ENCODE assay signal across 26 cellular contexts in genomic region chr1:42845193-42845592, GRCh38. TPM values are rescaled to one million over a fixed set of nuclear protein-coding genes. Genes with fewer than 3 reads are reported as not detected.
DNase-seq lines count a peak whose midpoint lies in the region; ATAC-seq, FAIRE-seq and TF ChIP-seq lines count a peak whose summit lies in the region.
"Had no signal": no experiment of that assay in that cellular context is flagged by ENCODE, and none has a peak within 500 bp of the region (broad histone marks: within the 10 kb centered on the region; RNA-seq: fewer than 3 reads in every experiment).

No MANE protein-coding gene starts in this region.

- CTCF ChIA-PET in activated naive CD4-positive, alpha-beta T cell treated with anti-CD3 and anti-CD28 coated beads for 36 hours (lab: Charles Lee) = no interaction called here

- FAIRE-seq in keratinocyte (lab: Jason Lieb, UNC) = no peak

- intact Hi-C loops in activated naive CD4-positive, alpha-beta T cell treated with anti-CD3 and anti-CD28 coated beads for 36 hours (cut with micrococcal nuclease) = loop anchor here (5.0 to 10.0 kb wide), 3 partner anchors 112 to 380 kb away; partner anchors contain the start of genes CCDC30, SLC2A1 and YBX1

- no peak overlapping the region for H3K4me3 Mint-ChIP-seq in activated naive CD4-positive, alpha-beta T cell treated with anti-CD3 and anti-CD28 coated beads for 36 hours

- H3K4me1 ChIP-seq in ACC112 (ENCODE audit: control insufficient read depth, insufficient read depth, low read length, unreplicated experiment) (peaks cover 25% of the 10 kb centered on the region), HUES48 (ENCODE audit: control insufficient read depth, insufficient read depth, low read length) (peaks cover 15% of the 10 kb centered on the region), keratinocyte (ENCODE audit: control insufficient read depth, extremely low read depth, insufficient read depth, low read length) (peaks cover 6% of the 10 kb centered on the region)

- peaks cover 4% of the 10 kb centered on the region for H3K9me3 Mint-ChIP-seq in activated naive CD4-positive, alpha-beta T cell treated with anti-CD3 and anti-CD28 coated beads for 36 hours
- H3K9me3 Mint-ChIP-seq: natural killer cell had no signal

- no peak overlapping the region for H2AFZ ChIP-seq in ACC112 (ENCODE audit: low read length, unreplicated experiment)
- no peak overlapping the region for H2AFZ ChIP-seq in keratinocyte (ENCODE audit: control insufficient read depth, low read length)

- peaks cover 23% of the 10 kb centered on the region for H3K36me3 Mint-ChIP-seq in activated naive CD4-positive, alpha-beta T cell treated with anti-CD3 and anti-CD28 coated beads for 36 hours (ENCODE audit: low read depth)
- H3K36me3 Mint-ChIP-seq: natural killer cell had no signal

- no peaks in the 10 kb centered on the region for H3K27me3 Mint-ChIP-seq in activated naive CD4-positive, alpha-beta T cell treated with anti-CD3 and anti-CD28 coated beads for 36 hours (ENCODE audit: low read depth)
- H3K27me3 Mint-ChIP-seq: activated CD8-positive, alpha-beta memory T cell treated with anti-CD3 and anti-CD28 coated beads, Interleukin-2, amount 10 ng/mL, durations not matched to agents 7 days and 5 days; brain had no signal

- H3K79me2 ChIP-seq in ACC112 (ENCODE audit: control insufficient read depth, insufficient read depth, low read length, unreplicated experiment) = peaks cover 21% of the 10 kb centered on the region
- peaks cover 8% of the 10 kb centered on the region for H3K79me2 ChIP-seq in keratinocyte (ENCODE audit: control insufficient read depth, insufficient read depth, low read length)

- dilution Hi-C loops in keratinocyte (cut with MboI; ENCODE audit: extremely low pct_ligation_motif_present, low sequenced_read_pairs) = no loop called here

- TF ChIP-seq CTCF in keratinocyte (optimal IDR thresholded peaks at IDR 0.05 in 1 of 3, IDR thresholded peaks at IDR 0.05 in 1 of 3, conservative IDR thresholded peaks at IDR 0.05 in 1 of 3; ENCODE audit: extremely low read depth in 1 of 3, insufficient read depth in 2 of 3, low read length in 3 of 3) = no peak

- no peak for DNase-seq in SK-N-MC (ENCODE audit: low read depth, low spot score)
- DNase-seq in keratinocyte (ENCODE audit: low read depth, low spot score) = no peak
- DNase-seq in activated naive CD4-positive, alpha-beta T cell treated with anti-CD3 and anti-CD28 coated beads for 36 hours = no peak
- no peak for DNase-seq in glomerular visceral epithelial cell (ENCODE audit: extremely low spot score)
- DNase-seq in inferior parietal cortex (ENCODE audit: extremely low spot score) = no peak
- DNase-seq: activated CD4-positive, alpha-beta T cell treated with anti-CD3 and anti-CD28 coated beads, Interleukin-2, amount 50 U/mL, for 1 hour; activated CD8-positive, alpha-beta memory T cell treated with anti-CD3 and anti-CD28 coated beads, Interleukin-2, amount 10 ng/mL, durations not matched to agents 7 days and 5 days; activated naive CD4-positive, alpha-beta T cell treated with Interleukin-2 at 50 U/mL for 16 hours; dorsolateral prefrontal cortex; GDM1; natural killer cell; NCI-H1436 treated with DMSO at 0.1 percent for 48 hours; NCI-H2107; NCI-H510A; PC-3; retina; Right ventricle myocardium superior; stimulated activated CD4-positive, alpha-beta T cell treated with anti-CD3 and anti-CD28 coated beads, Interleukin-2, amount 100 ng/mL, for 48 hours; WERI-Rb-1 had no signal

- H3K36me3 ChIP-seq in ACC112 (ENCODE audit: insufficient read depth, low read length) (peaks cover 18% of the 10 kb centered on the region), HUES48 (ENCODE audit: control insufficient read depth, insufficient read depth, low read length) (peaks cover 15% of the 10 kb centered on the region), SK-N-MC (ENCODE audit: insufficient read depth, low read length) (peaks cover 13% of the 10 kb centered on the region), keratinocyte (ENCODE audit: control insufficient read depth in 2 of 2, extremely low read depth in 1 of 2, insufficient read depth in 2 of 2, low read length in 2 of 2) (peaks cover 3 to 10% of the 10 kb centered on the region in 2 experiments)

- ATAC-seq in HG03196 (IDR thresholded peaks at IDR 0.05; ENCODE audit: unreplicated experiment) = no peak
- ATAC-seq: activated CD8-positive, alpha-beta memory T cell treated with anti-CD3 and anti-CD28 coated beads, Interleukin-2, amount 10 ng/mL, durations not matched to agents 7 days and 5 days; activated T-cell treated with anti-CD3 and anti-CD28 coated beads, Interleukin-2, amount 50 U/mL, for 72 hours; natural killer cell; PC-3 had no signal

- peaks cover 28% of the 10 kb centered on the region for H3K4me1 Mint-ChIP-seq in activated naive CD4-positive, alpha-beta T cell treated with anti-CD3 and anti-CD28 coated beads for 36 hours (ENCODE audit: low read depth)

- H3K27me3 ChIP-seq in ACC112 (ENCODE audit: insufficient read depth, low read length) (no peaks in the 10 kb centered on the region), HUES48 (ENCODE audit: control insufficient read depth, insufficient read depth, low read length) (no peaks in the 10 kb centered on the region), keratinocyte (ENCODE audit: control insufficient read depth, extremely low read depth, insufficient read depth, low read length) (no peaks in the 10 kb centered on the region)
- H3K27me3 ChIP-seq: BLaER1, dorsolateral prefrontal cortex, tibial nerve had no signal

- H3K4me3 ChIP-seq in ACC112 (ENCODE audit: low read depth, low read length) (peak overlapping the region; percentile 98), HUES48 (ENCODE audit: low read depth, low read length) (peak overlapping the region; percentile 75), SK-N-MC (peak overlapping the region; percentile 83; the same call in 1 of the 2 replicates), keratinocyte (ENCODE audit: control insufficient read depth in 2 of 3, extremely low read depth in 1 of 3, insufficient read depth in 2 of 3, low read depth in 1 of 3, low read length in 3 of 3) (no peak overlapping the region)

- no peaks in the 10 kb centered on the region for H4K20me1 ChIP-seq in keratinocyte (ENCODE audit: control insufficient read depth, extremely low read depth, insufficient read depth, low read length)
- H4K20me1 ChIP-seq: BLaER1 had no signal

- H3K9ac ChIP-seq in HUES48 (ENCODE audit: low read depth, low read length) = no peak overlapping the region
- H3K9ac ChIP-seq in SK-N-MC (ENCODE audit: insufficient read length) = no peak overlapping the region
- no peak overlapping the region for H3K9ac ChIP-seq in keratinocyte (ENCODE audit: control insufficient read depth, extremely low read depth, insufficient read depth, low read length)

- peak overlapping the region; percentile 96 for H3K4me2 ChIP-seq in keratinocyte (ENCODE audit: control insufficient read depth, extremely low read depth, insufficient read depth, low read depth, low read length)

- no peak overlapping the region for H3K27ac Mint-ChIP-seq in activated naive CD4-positive, alpha-beta T cell treated with anti-CD3 and anti-CD28 coated beads for 36 hours
- H3K27ac Mint-ChIP-seq: activated CD8-positive, alpha-beta memory T cell treated with anti-CD3 and anti-CD28 coated beads, Interleukin-2, amount 10 ng/mL, durations not matched to agents 7 days and 5 days; activated T-cell treated with anti-CD3 and anti-CD28 coated beads, Interleukin-2, amount 50 U/mL, for 72 hours; natural killer cell had no signal

- no peaks in the 10 kb centered on the region for H3K9me3 ChIP-seq in HUES48 (ENCODE audit: control insufficient read depth, insufficient read depth, low read length)
- H3K9me3 ChIP-seq in SK-N-MC (ENCODE audit: low read depth, low read length) = no peaks in the 10 kb centered on the region
- no peaks in the 10 kb centered on the region for H3K9me3 ChIP-seq in keratinocyte (ENCODE audit: control insufficient read depth, low read depth, low read length)
- H3K9me3 ChIP-seq: tibial nerve had no signal

- H3K27ac ChIP-seq in ACC112 (ENCODE audit: low read depth, low read length) = no peak overlapping the region; the same call in 1 of the 2 replicates
- H3K27ac ChIP-seq in HUES48 (ENCODE audit: low read depth, low read length) = no peak overlapping the region
- no peak overlapping the region for H3K27ac ChIP-seq in SK-N-MC
- no peak overlapping the region for H3K27ac ChIP-seq in keratinocyte (ENCODE audit: control insufficient read depth, insufficient read depth, low read length)
- H3K27ac ChIP-seq: BLaER1 had no signal

- H3K9me1 ChIP-seq in keratinocyte (ENCODE audit: control insufficient read depth, extremely low read depth, insufficient read depth, low read length) = no peaks in the 10 kb centered on the region

RNA-seq across cellular contexts. Expression of gene ZNF691, which starts 1.2 kb away (rescaled TPM):
- polyA plus RNA-seq in keratinocyte = 3.8 to 7.1 TPM (median 3.8 TPM) in 3 replicates
- 0.44 TPM for polyA plus RNA-seq in keratinocyte (2011; ENCODE audit: low read depth)
- polyA plus RNA-seq in keratinocyte (2011; cell fraction: cytosol; rRNA removed) = 3.5 and 4.2 TPM in 2 replicates
- polyA plus RNA-seq in keratinocyte (2011; cell fraction: nucleus; rRNA removed) = 11.3 and 14.4 TPM in 2 replicates
- polyA plus RNA-seq in keratinocyte (2012; ENCODE audit: low replicate concordance) = 3.4 and 4.5 TPM in 2 replicates
- 1.7 to 5.8 TPM (median 2.2 TPM) in 3 replicates for polyA minus RNA-seq in keratinocyte
- polyA minus RNA-seq in keratinocyte (2011; cell fraction: cytosol; rRNA and poly(A)+ RNA removed) = not detected
- 1.3 and 3.3 TPM in 2 replicates for polyA minus RNA-seq in keratinocyte (2011; cell fraction: nucleus; rRNA and poly(A)+ RNA removed)
- total RNA-seq in activated naive CD4-positive, alpha-beta T cell treated with anti-CD3 and anti-CD28 coated beads for 36 hours = 1 to 10 TPM; 4.6 to 5.3 TPM

RNA-seq across cellular contexts. Expression of gene SVBP, which starts 28.0 kb away (rescaled TPM):
- 11.0 to 15.5 TPM (median 13.9 TPM) in 3 replicates for polyA plus RNA-seq in keratinocyte
- 6.0 TPM for polyA plus RNA-seq in keratinocyte (2011; ENCODE audit: low read depth)
- 12.6 and 18.4 TPM in 2 replicates for polyA plus RNA-seq in keratinocyte (2011; cell fraction: cytosol; rRNA removed)
- 2.8 and 4.3 TPM in 2 replicates for polyA plus RNA-seq in keratinocyte (2011; cell fraction: nucleus; rRNA removed)
- polyA plus RNA-seq in keratinocyte (2012; ENCODE audit: low replicate concordance) = 12.0 and 14.1 TPM in 2 replicates
- polyA minus RNA-seq in keratinocyte = 1.1 to 5.7 TPM (median 2.3 TPM) in 3 replicates
- polyA minus RNA-seq in keratinocyte (2011; cell fraction: cytosol; rRNA and poly(A)+ RNA removed) = 5.6 TPM
- not detected in 2 replicates for polyA minus RNA-seq in keratinocyte (2011; cell fraction: nucleus; rRNA and poly(A)+ RNA removed)
- 10 to 100 TPM; 16.4 to 17.0 TPM for total RNA-seq in activated naive CD4-positive, alpha-beta T cell treated with anti-CD3 and anti-CD28 coated beads for 36 hours

RNA-seq across cellular contexts. Expression of gene ERMAP, which starts 28.3 kb away (rescaled TPM):
- polyA plus RNA-seq in keratinocyte = 5.6 to 6.5 TPM (median 6.3 TPM) in 3 replicates
- 1.9 TPM for polyA plus RNA-seq in keratinocyte (2011; ENCODE audit: low read depth)
- polyA plus RNA-seq in keratinocyte (2011; cell fraction: cytosol; rRNA removed) = 4.8 and 6.2 TPM in 2 replicates
- 13.6 and 14.7 TPM in 2 replicates for polyA plus RNA-seq in keratinocyte (2011; cell fraction: nucleus; rRNA removed)
- polyA plus RNA-seq in keratinocyte (2012; ENCODE audit: low replicate concordance) = 3.6 and 4.0 TPM in 2 replicates
- polyA minus RNA-seq in keratinocyte = 5.7 to 7.4 TPM (median 5.7 TPM) in 3 replicates
- 4.8 TPM for polyA minus RNA-seq in keratinocyte (2011; cell fraction: cytosol; rRNA and poly(A)+ RNA removed)
- 5.6 and 10.5 TPM in 2 replicates for polyA minus RNA-seq in keratinocyte (2011; cell fraction: nucleus; rRNA and poly(A)+ RNA removed)
- 1 to 10 TPM; 3.1 TPM for total RNA-seq in activated naive CD4-positive, alpha-beta T cell treated with anti-CD3 and anti-CD28 coated beads for 36 hours

Comparison
In these comparisons a context has a peak if more than half of its experiments do, and no peak if none do; other contexts are left out.
1. H3K4me3 ChIP-seq: peak in ACC112 (single experiment), HUES48 (single experiment) and SK-N-MC (single experiment); none in keratinocyte (0 of 3).